ENCODE assay signal across 17 cellular contexts in genomic region chr14:87522575-87522974, GRCh38.
A peak's percentile ranks its signal among the peaks of the same experiment; 100 is the strongest.
DNase-seq lines count a peak whose midpoint lies in the region; ATAC-seq lines count a peak whose summit lies in the region.
"Had no signal": no experiment of that assay in that cellular context is flagged by ENCODE, and none has a peak within 500 bp of the region (broad histone marks: within the 10 kb centered on the region; RNA-seq: fewer than 3 reads in every experiment).

No MANE protein-coding gene starts in this region.

- H3K27ac ChIP-seq in aorta (ENCODE audit: low read depth in 1 of 2, low read length in 2 of 2): no peak overlapping the region
- H3K27ac ChIP-seq: PC-9 had no signal

- H3K9me3 ChIP-seq in aorta (ENCODE audit: control insufficient read depth, low read length): no peaks in the 10 kb centered on the region

- no peaks in the 10 kb centered on the region for H3K27me3 Mint-ChIP-seq in activated T-cell treated with anti-CD3 and anti-CD28 coated beads, Interleukin-2, amount 50 U/mL, for 4 hours (ENCODE audit: low read depth)

- no peaks in the 10 kb centered on the region for H3K36me3 ChIP-seq in aorta (ENCODE audit: control insufficient read depth in 1 of 2, insufficient read depth in 2 of 2, low read length in 1 of 2)

- intact Hi-C loops in posterior vena cava (cut with DNase I) (no loop called here), aorta (cut with DNase I) (no loop called here)

- H3K4me3 ChIP-seq in aorta (ENCODE audit: low read length in 2 of 2): no peak overlapping the region
- H3K4me3 ChIP-seq: K562, PC-9 had no signal

- no peak for ATAC-seq in activated T-cell treated with anti-CD3 and anti-CD28 coated beads, Interleukin-2, amount 50 U/mL, for 4 hours
- no peak for ATAC-seq in aorta (ENCODE audit: low FRiP score)
- ATAC-seq: CD8-positive, alpha-beta T cell; K562 had no signal

- no peaks in the 10 kb centered on the region for H3K27me3 ChIP-seq in aorta (ENCODE audit: control insufficient read depth in 1 of 2, insufficient read depth in 2 of 2, low read length in 1 of 2)

- H3K4me1 ChIP-seq in aorta (ENCODE audit: control insufficient read depth in 1 of 2, insufficient read depth in 2 of 2, low read length in 2 of 2): no peaks in the 10 kb centered on the region

- DNase-seq in NCI-H1417 (lab: John Stamatoyannopoulos, UW) (peak in 2 of 3 experiments; percentile 19 to 68), NCI-H1417 treated with DMSO at 0.1 percent for 48 hours (lab: John Stamatoyannopoulos, UW) (no peak), NCI-H1436 (lab: John Stamatoyannopoulos, UW) (peak; percentile 50), SK-N-DZ (ENCODE audit: low spot score) (peak; percentile 21), islet precursor cell (peak; percentile 62), posterior vena cava (ENCODE audit: low spot score) (no peak), aorta (no peak)
- DNase-seq in activated T-cell treated with anti-CD3 and anti-CD28 coated beads, Interleukin-2, amount 50 U/mL, for 4 hours: no peak
- DNase-seq: activated CD4-positive, CD25-positive, alpha-beta regulatory T cell; activated naive CD4-positive, alpha-beta T cell treated with anti-CD3 and anti-CD28 coated beads, Interleukin-2, amount 50 U/mL, for 16 hours; CD8-positive, alpha-beta T cell; midbrain; NCI-H2029 treated with DMSO at 0.1 percent for 48 hours; occipital lobe; PC-9; stimulated activated naive CD4-positive, alpha-beta T cell treated with Interleukin-2 at 50 U/mL for 16 hours had no signal

- H3K4me1 Mint-ChIP-seq in activated T-cell treated with anti-CD3 and anti-CD28 coated beads, Interleukin-2, amount 50 U/mL, for 4 hours (ENCODE audit: low read depth): no peaks in the 10 kb centered on the region

- WGBS in aorta, 2 donors: 0 to 3% methylated on average over 1 of the region's 1 CpG

- no peak overlapping the region for H3K4me3 Mint-ChIP-seq in activated T-cell treated with anti-CD3 and anti-CD28 coated beads, Interleukin-2, amount 50 U/mL, for 4 hours
- H3K4me3 Mint-ChIP-seq: CD8-positive, alpha-beta T cell had no signal

- peaks cover 6% of the 10 kb centered on the region for H3K9me3 Mint-ChIP-seq in activated T-cell treated with anti-CD3 and anti-CD28 coated beads, Interleukin-2, amount 50 U/mL, for 4 hours

- no peaks in the 10 kb centered on the region for H3K36me3 Mint-ChIP-seq in activated T-cell treated with anti-CD3 and anti-CD28 coated beads, Interleukin-2, amount 50 U/mL, for 4 hours (ENCODE audit: insufficient read depth)
- H3K36me3 Mint-ChIP-seq: CD8-positive, alpha-beta T cell had no signal

Comparison
In these comparisons a context has a peak if more than half of its experiments do, and no peak if none do; other contexts are left out.
1. DNase-seq: peak in NCI-H1417 (2 of 3), NCI-H1436 (single experiment), SK-N-DZ (single experiment) and islet precursor cell (single experiment); none in NCI-H1417 treated with DMSO at 0.1 percent for 48 hours (single experiment), posterior vena cava (single experiment), activated T-cell treated with anti-CD3 and anti-CD28 coated beads, Interleukin-2, amount 50 U/mL, for 4 hours (single experiment) and aorta (0 of 2).